In genomic region chr3:23920151-23920655, GRCh38 we compare ENCODE assay signal across 12 cellular contexts. TPM values are rescaled to one million over a fixed set of nuclear protein-coding genes. Genes with fewer than 3 reads are reported as not detected.
A peak's percentile ranks its signal among the peaks of the same experiment; 100 is the strongest.
DNase-seq lines count a peak whose midpoint lies in the region; TF ChIP-seq lines count a peak whose summit lies in the region.
"Had no signal": no experiment of that assay in that cellular context is flagged by ENCODE, and none has a peak within 500 bp of the region (broad histone marks: within the 10 kb centered on the region; RNA-seq: fewer than 3 reads in every experiment).

No MANE protein-coding gene starts in this region.

- BruUV-seq in PC-9 (replicated peaks; lab: Mats Ljungman, UMichigan): no TSS peak

- H3K36me3 ChIP-seq in PC-9 (ENCODE audit: low read depth) (peaks cover 31% of the 10 kb centered on the region), trophoblast cell (ENCODE audit: control insufficient read depth in 1 of 2, insufficient read depth in 2 of 2, low read length in 2 of 2) (peaks cover 5 to 17% of the 10 kb centered on the region in 2 experiments)

- no peak overlapping the region for H4K91ac ChIP-seq in trophoblast cell (ENCODE audit: low read depth, low read length)

- H3K27ac Mint-ChIP-seq in activated CD4-positive, alpha-beta T cell treated with anti-CD3 and anti-CD28 coated beads, Interleukin-2, amount 10 ng/mL, durations not matched to agents 24 days and 14 days: no peak overlapping the region
- H3K27ac Mint-ChIP-seq in chondrocyte (ENCODE audit: unreplicated experiment): peak overlapping the region; percentile 50

- H3K9ac ChIP-seq in trophoblast cell (ENCODE audit: low read length): no peak overlapping the region

- H3K4me1 ChIP-seq in PC-9 (replicated peaks; ENCODE audit: insufficient read depth) (peaks cover 30% of the 10 kb centered on the region), trophoblast cell (ENCODE audit: control insufficient read depth in 1 of 2, insufficient read depth in 2 of 2, low read length in 2 of 2) (peaks cover 0 to 4% of the 10 kb centered on the region in 2 experiments)

- H4K20me1 ChIP-seq in PC-9 (ENCODE audit: insufficient read depth): peaks cover 34% of the 10 kb centered on the region

- H2BK12ac ChIP-seq in trophoblast cell (ENCODE audit: low read length): no peak overlapping the region

- no peak overlapping the region for H4K8ac ChIP-seq in trophoblast cell (ENCODE audit: low read depth, low read length)

- no peaks in the 10 kb centered on the region for H3K9me3 ChIP-seq in PC-9 (ENCODE audit: insufficient read depth, low read depth)
- no peaks in the 10 kb centered on the region for H3K9me3 ChIP-seq in trophoblast cell (ENCODE audit: insufficient read depth, low read depth, low read length)

- intact Hi-C loops in activated CD4-positive, alpha-beta T cell treated with anti-CD3 and anti-CD28 coated beads, Interleukin-2, amount 10 ng/mL, durations not matched to agents 24 days and 14 days (cut with micrococcal nuclease): no loop called here
- intact Hi-C loops in PC-9 (cut with micrococcal nuclease; ENCODE audit: unreplicated experiment): no loop called here

- peak overlapping the region; percentile 39 for H3K4me3 Mint-ChIP-seq in activated CD4-positive, alpha-beta T cell treated with anti-CD3 and anti-CD28 coated beads, Interleukin-2, amount 10 ng/mL, durations not matched to agents 24 days and 14 days
- no peak overlapping the region for H3K4me3 Mint-ChIP-seq in chondrocyte (ENCODE audit: unreplicated experiment)

- H2BK5ac ChIP-seq in trophoblast cell (ENCODE audit: low read depth, low read length, poor library complexity): no peak overlapping the region

- peaks cover 53% of the 10 kb centered on the region for H3K79me2 ChIP-seq in PC-9 (ENCODE audit: low read depth)
- peaks cover 16% of the 10 kb centered on the region for H3K79me2 ChIP-seq in trophoblast cell (ENCODE audit: control insufficient read depth, insufficient read depth, low read length, poor library complexity)

- H3K4me2 ChIP-seq in PC-9 (peak overlapping the region; percentile 97), trophoblast cell (ENCODE audit: low read length) (no peak overlapping the region)

- no peak overlapping the region for H3K18ac ChIP-seq in trophoblast cell (ENCODE audit: low read length)

- H3K36me3 Mint-ChIP-seq in activated CD4-positive, alpha-beta T cell treated with anti-CD3 and anti-CD28 coated beads, Interleukin-2, amount 10 ng/mL, durations not matched to agents 24 days and 14 days (ENCODE audit: low read depth): peaks cover 53% of the 10 kb centered on the region
- peaks cover 26% of the 10 kb centered on the region for H3K36me3 Mint-ChIP-seq in chondrocyte (ENCODE audit: low read depth)

- H3K27ac ChIP-seq in PC-9 (peak overlapping the region; percentile 33; the same call in 1 of the 2 replicates), trophoblast cell (ENCODE audit: low read depth, low read length) (no peak overlapping the region)

- H3F3A ChIP-seq in PC-9 (ENCODE audit: insufficient read depth, low read depth): peaks cover 63% of the 10 kb centered on the region

- no peak for DNase-seq in activated CD4-positive, alpha-beta T cell treated with anti-CD3 and anti-CD28 coated beads, Interleukin-2, amount 10 ng/mL, durations not matched to agents 24 days and 14 days
- DNase-seq in activated CD4-positive, alpha-beta T cell treated with anti-CD3 and anti-CD28 coated beads, Interleukin-2, amount 50 U/mL, for 48 hours: no peak
- no peak for DNase-seq in PC-9
- DNase-seq in chondrocyte (ENCODE audit: low spot score): no peak
- no peak for DNase-seq in trophoblast cell
- DNase-seq in dermis blood vessel endothelial cell: no peak
- DNase-seq in NCI-H2107 treated with DMSO at 0.1 percent for 48 hours (lab: John Stamatoyannopoulos, UW; ENCODE audit: unreplicated experiment): no peak
- no peak for DNase-seq in SW 1271 (lab: John Stamatoyannopoulos, UW)
- DNase-seq: activated CD4-positive, alpha-beta T cell treated with anti-CD3 and anti-CD28 coated beads for 4 hours; aorta; SHP77 treated with DMSO at 0.1 percent for 48 hours had no signal

- no peaks in the 10 kb centered on the region; the same call in 1 of the 2 replicates for H3K9me2 ChIP-seq in PC-9 (ENCODE audit: insufficient read depth)

- no peak overlapping the region for H2AK5ac ChIP-seq in trophoblast cell (ENCODE audit: low read length)

- H3K9me3 Mint-ChIP-seq in activated CD4-positive, alpha-beta T cell treated with anti-CD3 and anti-CD28 coated beads, Interleukin-2, amount 10 ng/mL, durations not matched to agents 24 days and 14 days: no peaks in the 10 kb centered on the region
- no peaks in the 10 kb centered on the region for H3K9me3 Mint-ChIP-seq in chondrocyte (ENCODE audit: low read depth)
- H3K9me3 Mint-ChIP-seq: IgD-negative memory B cell had no signal

- no peak overlapping the region for H3K4ac ChIP-seq in trophoblast cell (ENCODE audit: low read depth, low read length)

- WGBS in trophoblast cell (ENCODE audit: extremely low coverage, insufficient coverage, insufficient read length): no CpG with 5 or more reads among the region's 5 CpGs

- TF ChIP-seq CTCF in PC-9 (conservative IDR thresholded peaks at IDR 0.05) (no peak), chondrocyte (IDR thresholded peaks at IDR 0.05) (no peak)

- H3K4me3 ChIP-seq in PC-9 (peak overlapping the region; percentile 91; the same call in 1 of the 2 replicates), trophoblast cell (ENCODE audit: low read depth, low read length) (no peak overlapping the region)

- CTCF ChIA-PET in PC-9 (lab: Charles Lee): interaction anchor here (0.6 kb wide), 2 partner anchors 541 to 749 kb away, joined by 3 to 6 read pairs; no protein-coding TSS in a partner anchor

- H3K27me3 ChIP-seq in PC-9 (ENCODE audit: insufficient read depth, low read depth) (no peaks in the 10 kb centered on the region), trophoblast cell (ENCODE audit: insufficient read depth, low read length) (peaks cover 2% of the 10 kb centered on the region)

- no peak overlapping the region for H2BK120ac ChIP-seq in trophoblast cell (ENCODE audit: insufficient read depth, low read length, poor library complexity)

- POLR2A ChIA-PET in PC-9 (lab: Charles Lee; ENCODE audit: unreplicated experiment): interaction anchor here (0.6 kb wide), 1 partner anchor 26 kb away, joined by 3 read pairs; no protein-coding TSS in a partner anchor

- peak overlapping the region; percentile 33 for H3K23ac ChIP-seq in trophoblast cell (ENCODE audit: low read length)

- no peak overlapping the region for H4K12ac ChIP-seq in trophoblast cell (ENCODE audit: low read depth, low read length)

- H3K79me1 ChIP-seq in trophoblast cell (ENCODE audit: low read length): peaks cover 14% of the 10 kb centered on the region

- H3K14ac ChIP-seq in trophoblast cell (ENCODE audit: low read length): no peak overlapping the region

- H3K27me3 Mint-ChIP-seq in activated CD4-positive, alpha-beta T cell treated with anti-CD3 and anti-CD28 coated beads, Interleukin-2, amount 10 ng/mL, durations not matched to agents 24 days and 14 days: peaks cover 4% of the 10 kb centered on the region
- no peaks in the 10 kb centered on the region for H3K27me3 Mint-ChIP-seq in chondrocyte (ENCODE audit: low read depth)

- peaks cover 27% of the 10 kb centered on the region for H3K4me1 Mint-ChIP-seq in activated CD4-positive, alpha-beta T cell treated with anti-CD3 and anti-CD28 coated beads, Interleukin-2, amount 10 ng/mL, durations not matched to agents 24 days and 14 days
- peaks cover 66% of the 10 kb centered on the region for H3K4me1 Mint-ChIP-seq in chondrocyte (ENCODE audit: low read depth)

- H2AFZ ChIP-seq in PC-9 (no peak overlapping the region), trophoblast cell (ENCODE audit: insufficient read depth, low read length, poor library complexity) (no peak overlapping the region)

RNA-seq across cellular contexts. Expression of gene RPL15, which starts 3.3 kb away (rescaled TPM):
- total RNA-seq in activated CD4-positive, alpha-beta T cell treated with anti-CD3 and anti-CD28 coated beads, Interleukin-2, amount 10 ng/mL, durations not matched to agents 24 days and 14 days: 1,840 and 1,850 TPM in 2 replicates
- total RNA-seq in PC-9 (2021) (1,784 and 1,876 TPM in 2 replicates), chondrocyte (1,295 to 1,411 TPM (median 1,362 TPM) in 3 replicates), dermis blood vessel endothelial cell (1,782 and 3,418 TPM in 2 replicates)
- polyA plus RNA-seq in trophoblast cell (2013): 2,209 and 2,294 TPM in 2 replicates

RNA-seq across cellular contexts. Expression of gene NKIRAS1, which starts 3.4 kb away (rescaled TPM):
- 4.8 and 5.2 TPM in 2 replicates for total RNA-seq in activated CD4-positive, alpha-beta T cell treated with anti-CD3 and anti-CD28 coated beads, Interleukin-2, amount 10 ng/mL, durations not matched to agents 24 days and 14 days
- total RNA-seq in PC-9 (2021) (8.6 and 12.6 TPM in 2 replicates), chondrocyte (13.2 to 15.5 TPM (median 13.6 TPM) in 3 replicates), dermis blood vessel endothelial cell (6.0 and 6.8 TPM in 2 replicates)
- 9.3 and 9.5 TPM in 2 replicates for polyA plus RNA-seq in trophoblast cell (2013)

RNA-seq across cellular contexts. Expression of gene NR1D2, which starts 24.9 kb away (rescaled TPM):
- 3.0 and 3.1 TPM in 2 replicates for total RNA-seq in activated CD4-positive, alpha-beta T cell treated with anti-CD3 and anti-CD28 coated beads, Interleukin-2, amount 10 ng/mL, durations not matched to agents 24 days and 14 days
- total RNA-seq in PC-9 (2021): 53.9 and 66.0 TPM in 2 replicates
- 14.7 to 19.8 TPM (median 19.6 TPM) in 3 replicates for total RNA-seq in chondrocyte
- polyA plus RNA-seq in trophoblast cell (2013): 11.2 and 12.2 TPM in 2 replicates
- total RNA-seq in dermis blood vessel endothelial cell: 46.3 and 50.5 TPM in 2 replicates
